1 cellular context compared by ENCODE assay signal in genomic region chr16:75647492-75648264, GRCh38.
TF ChIP-seq lines count a peak whose summit lies in the region.

Gene KARS1, minus strand, starts transcription at chr16:75647665. Its CDS starts 26 bp downstream, at chr16:75647639.
Gene TERF2IP, plus strand, starts transcription at chr16:75647773. Its CDS starts 110 bp downstream, at chr16:75647883.

TF ChIP-seq in HepG2, 621 proteins besides CTCF, POLR2A, EP300 and RAD21 (continues in another document):
- TF ChIP-seq ZNF407 (CRISPR knock-in tag; IDR thresholded peaks at IDR 0.05; ENCODE audit: not compliant biosample characterization): peak; percentile 45
- TF ChIP-seq, protein P1, sequence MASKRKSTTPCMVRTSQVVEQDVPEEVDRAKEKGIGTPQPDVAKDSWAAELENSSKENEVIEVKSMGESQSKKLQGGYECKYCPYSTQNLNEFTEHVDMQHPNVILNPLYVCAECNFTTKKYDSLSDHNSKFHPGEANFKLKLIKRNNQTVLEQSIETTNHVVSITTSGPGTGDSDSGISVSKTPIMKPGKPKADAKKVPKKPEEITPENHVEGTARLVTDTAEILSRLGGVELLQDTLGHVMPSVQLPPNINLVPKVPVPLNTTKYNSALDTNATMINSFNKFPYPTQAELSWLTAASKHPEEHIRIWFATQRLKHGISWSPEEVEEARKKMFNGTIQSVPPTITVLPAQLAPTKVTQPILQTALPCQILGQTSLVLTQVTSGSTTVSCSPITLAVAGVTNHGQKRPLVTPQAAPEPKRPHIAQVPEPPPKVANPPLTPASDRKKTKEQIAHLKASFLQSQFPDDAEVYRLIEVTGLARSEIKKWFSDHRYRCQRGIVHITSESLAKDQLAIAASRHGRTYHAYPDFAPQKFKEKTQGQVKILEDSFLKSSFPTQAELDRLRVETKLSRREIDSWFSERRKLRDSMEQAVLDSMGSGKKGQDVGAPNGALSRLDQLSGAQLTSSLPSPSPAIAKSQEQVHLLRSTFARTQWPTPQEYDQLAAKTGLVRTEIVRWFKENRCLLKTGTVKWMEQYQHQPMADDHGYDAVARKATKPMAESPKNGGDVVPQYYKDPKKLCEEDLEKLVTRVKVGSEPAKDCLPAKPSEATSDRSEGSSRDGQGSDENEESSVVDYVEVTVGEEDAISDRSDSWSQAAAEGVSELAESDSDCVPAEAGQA (IDR thresholded peaks at IDR 0.05; ENCODE audit: low read depth): peak; percentile 53; the same call in 1 of the 2 replicates
- TF ChIP-seq, protein P1 (CRISPR knock-in tag; IDR thresholded peaks at IDR 0.05; ENCODE audit: borderline replicate concordance): peak; percentile 40
- TF ChIP-seq PRDM15 (CRISPR knock-in tag; IDR thresholded peaks at IDR 0.05): peak; percentile 81
- peak; percentile 87 for TF ChIP-seq HOXA3 (CRISPR knock-in tag; IDR thresholded peaks at IDR 0.05)
- TF ChIP-seq CHCHD3 (CRISPR knock-in tag; IDR thresholded peaks at IDR 0.05): 0 out of 2 replicates have a peak, but pooled peaks have one; percentile 8
- TF ChIP-seq KLF13 (CRISPR knock-in tag; IDR thresholded peaks at IDR 0.05): peak; percentile 48; the same call in 1 of the 2 replicates
- TF ChIP-seq, protein P2, sequence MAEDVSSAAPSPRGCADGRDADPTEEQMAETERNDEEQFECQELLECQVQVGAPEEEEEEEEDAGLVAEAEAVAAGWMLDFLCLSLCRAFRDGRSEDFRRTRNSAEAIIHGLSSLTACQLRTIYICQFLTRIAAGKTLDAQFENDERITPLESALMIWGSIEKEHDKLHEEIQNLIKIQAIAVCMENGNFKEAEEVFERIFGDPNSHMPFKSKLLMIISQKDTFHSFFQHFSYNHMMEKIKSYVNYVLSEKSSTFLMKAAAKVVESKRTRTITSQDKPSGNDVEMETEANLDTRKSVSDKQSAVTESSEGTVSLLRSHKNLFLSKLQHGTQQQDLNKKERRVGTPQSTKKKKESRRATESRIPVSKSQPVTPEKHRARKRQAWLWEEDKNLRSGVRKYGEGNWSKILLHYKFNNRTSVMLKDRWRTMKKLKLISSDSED (CRISPR knock-in tag; IDR thresholded peaks at IDR 0.05): peak; percentile 47; the same call in 1 of the 2 replicates
- no peak for TF ChIP-seq TRIM22 (IDR thresholded peaks at IDR 0.05)
- peak; percentile 39 for TF ChIP-seq SKI (IDR thresholded peaks at IDR 0.05; ENCODE audit: partially characterized antibody)
- no peak for TF ChIP-seq PRPF4 (IDR thresholded peaks at IDR 0.05; ENCODE audit: low read depth, low read length, poor library complexity, severe bottlenecking)
- TF ChIP-seq, protein P3, sequence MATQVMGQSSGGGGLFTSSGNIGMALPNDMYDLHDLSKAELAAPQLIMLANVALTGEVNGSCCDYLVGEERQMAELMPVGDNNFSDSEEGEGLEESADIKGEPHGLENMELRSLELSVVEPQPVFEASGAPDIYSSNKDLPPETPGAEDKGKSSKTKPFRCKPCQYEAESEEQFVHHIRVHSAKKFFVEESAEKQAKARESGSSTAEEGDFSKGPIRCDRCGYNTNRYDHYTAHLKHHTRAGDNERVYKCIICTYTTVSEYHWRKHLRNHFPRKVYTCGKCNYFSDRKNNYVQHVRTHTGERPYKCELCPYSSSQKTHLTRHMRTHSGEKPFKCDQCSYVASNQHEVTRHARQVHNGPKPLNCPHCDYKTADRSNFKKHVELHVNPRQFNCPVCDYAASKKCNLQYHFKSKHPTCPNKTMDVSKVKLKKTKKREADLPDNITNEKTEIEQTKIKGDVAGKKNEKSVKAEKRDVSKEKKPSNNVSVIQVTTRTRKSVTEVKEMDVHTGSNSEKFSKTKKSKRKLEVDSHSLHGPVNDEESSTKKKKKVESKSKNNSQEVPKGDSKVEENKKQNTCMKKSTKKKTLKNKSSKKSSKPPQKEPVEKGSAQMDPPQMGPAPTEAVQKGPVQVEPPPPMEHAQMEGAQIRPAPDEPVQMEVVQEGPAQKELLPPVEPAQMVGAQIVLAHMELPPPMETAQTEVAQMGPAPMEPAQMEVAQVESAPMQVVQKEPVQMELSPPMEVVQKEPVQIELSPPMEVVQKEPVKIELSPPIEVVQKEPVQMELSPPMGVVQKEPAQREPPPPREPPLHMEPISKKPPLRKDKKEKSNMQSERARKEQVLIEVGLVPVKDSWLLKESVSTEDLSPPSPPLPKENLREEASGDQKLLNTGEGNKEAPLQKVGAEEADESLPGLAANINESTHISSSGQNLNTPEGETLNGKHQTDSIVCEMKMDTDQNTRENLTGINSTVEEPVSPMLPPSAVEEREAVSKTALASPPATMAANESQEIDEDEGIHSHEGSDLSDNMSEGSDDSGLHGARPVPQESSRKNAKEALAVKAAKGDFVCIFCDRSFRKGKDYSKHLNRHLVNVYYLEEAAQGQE (IDR thresholded peaks at IDR 0.05; ENCODE audit: borderline replicate concordance in 1 of 2, low read depth in 1 of 2, low read length in 2 of 2): peak in 1 of 2 experiments; percentile 50; a peak in 2 of 4 replicates
- TF ChIP-seq, protein P4, sequence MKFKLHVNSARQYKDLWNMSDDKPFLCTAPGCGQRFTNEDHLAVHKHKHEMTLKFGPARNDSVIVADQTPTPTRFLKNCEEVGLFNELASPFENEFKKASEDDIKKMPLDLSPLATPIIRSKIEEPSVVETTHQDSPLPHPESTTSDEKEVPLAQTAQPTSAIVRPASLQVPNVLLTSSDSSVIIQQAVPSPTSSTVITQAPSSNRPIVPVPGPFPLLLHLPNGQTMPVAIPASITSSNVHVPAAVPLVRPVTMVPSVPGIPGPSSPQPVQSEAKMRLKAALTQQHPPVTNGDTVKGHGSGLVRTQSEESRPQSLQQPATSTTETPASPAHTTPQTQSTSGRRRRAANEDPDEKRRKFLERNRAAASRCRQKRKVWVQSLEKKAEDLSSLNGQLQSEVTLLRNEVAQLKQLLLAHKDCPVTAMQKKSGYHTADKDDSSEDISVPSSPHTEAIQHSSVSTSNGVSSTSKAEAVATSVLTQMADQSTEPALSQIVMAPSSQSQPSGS (CRISPR knock-in tag; IDR thresholded peaks at IDR 0.05): peak; percentile 75; the same call in 1 of the 2 replicates
- TF ChIP-seq FOXA1 (IDR thresholded peaks at IDR 0.05): no peak
- TF ChIP-seq FOXA1 (CRISPR knock-in tag; IDR thresholded peaks at IDR 0.05): 0 out of 2 replicates have a peak, but pooled peaks have one; percentile 8
- no peak; the same call in 1 of the 2 replicates for TF ChIP-seq ZNF510 (CRISPR knock-in tag; IDR thresholded peaks at IDR 0.05; ENCODE audit: low read depth)
- no peak for TF ChIP-seq ZNF496 (CRISPR knock-in tag; IDR thresholded peaks at IDR 0.05; ENCODE audit: insufficient replicate concordance)
- TF ChIP-seq PBX3 (CRISPR knock-in tag; IDR thresholded peaks at IDR 0.05; ENCODE audit: borderline replicate concordance): peak; percentile 35; the same call in 1 of the 2 replicates
- TF ChIP-seq U2AF1 (optimal IDR thresholded peaks at IDR 0.05; ENCODE audit: low read depth, low read length): peak; percentile 96
